23 cellular contexts compared by ENCODE assay signal in genomic region chr6:115847671-115848070, GRCh38.
"Had no signal": no experiment of that assay in that cellular context is flagged by ENCODE, and none has a peak within 500 bp of the region (broad histone marks: within the 10 kb centered on the region; RNA-seq: fewer than 3 reads in every experiment).

No MANE protein-coding gene starts in this region.

- ATAC-seq: activated CD8-positive, alpha-beta T cell treated with anti-CD3 and anti-CD28 coated beads for 36 hours; activated naive CD8-positive, alpha-beta T cell treated with anti-CD3 and anti-CD28 coated beads, Interleukin-2, amount 50 U/mL, for 24 hours had no signal

- DNase-seq: activated B cell treated with CpG ODN at 0.5 μM for 24 hours; activated CD4-positive, alpha-beta memory T cell treated with anti-CD3 and anti-CD28 coated beads for 36 hours; activated CD4-positive, alpha-beta T cell treated with anti-CD3 and anti-CD28 coated beads for 4 hours; activated CD4-positive, alpha-beta T cell treated with anti-CD3 and anti-CD28 coated beads, Interleukin-2, amount 10 ng/mL, durations not matched to agents 24 days and 14 days; activated CD4-positive, alpha-beta T cell treated with anti-CD3 and anti-CD28 coated beads, Interleukin-2, amount 50 U/mL, for 1 hour; activated CD4-positive, alpha-beta T cell treated with anti-CD3 and anti-CD28 coated beads, Interleukin-2, amount 50 U/mL, for 4 hours; activated CD4-positive, CD25-positive, alpha-beta regulatory T cell treated with anti-CD3 and anti-CD28 coated beads, Interleukin-2, amount 50 U/mL, for 72 hours; activated CD8-positive, alpha-beta memory T cell treated with anti-CD3 and anti-CD28 coated beads, Interleukin-2, amount 50 U/mL, for 4 hours; activated CD8-positive, alpha-beta T cell treated with anti-CD3 and anti-CD28 coated beads for 36 hours; activated effector memory CD4-positive, alpha-beta T cell treated with Interleukin-2 at 50 U/mL for 16 hours; activated gamma-delta T cell; activated naive CD4-positive, alpha-beta T cell treated with anti-CD3 and anti-CD28 coated beads, Interleukin-2, amount 10 ng/mL, durations not matched to agents 7 days and 5 days; activated naive CD4-positive, alpha-beta T cell treated with Interleukin-2 at 50 U/mL for 16 hours; activated naive CD8-positive, alpha-beta T cell treated with anti-CD3 and anti-CD28 coated beads, Interleukin-2, amount 10 ng/mL, durations not matched to agents 7 days and 5 days; activated naive CD8-positive, alpha-beta T cell treated with anti-CD3 and anti-CD28 coated beads, Interleukin-2, amount 50 U/mL, for 24 hours; activated T-cell treated with anti-CD3 and anti-CD28 coated beads, Interleukin-2, amount 50 U/mL, for 24 hours; activated T-cell treated with anti-CD3 and anti-CD28 coated beads, Interleukin-2, amount 50 U/mL, for 48 hours; amygdala; anterior cingulate cortex; caudate nucleus; cerebellar nuclear complex; T-helper 2 cell; T-helper 9 cell had no signal
